1 cellular context compared by ENCODE assay signal in genomic region chr2:237064203-237065061, GRCh38.
TF ChIP-seq lines count a peak whose summit lies in the region.

No MANE protein-coding gene starts in this region.

TF ChIP-seq in K562, 482 proteins besides CTCF, POLR2A, EP300 and RAD21:
- TF ChIP-seq ZNF407 (IDR thresholded peaks at IDR 0.05; ENCODE audit: low read depth) (no peak), PTTG1 (tag; IDR thresholded peaks at IDR 0.05; ENCODE audit: low read depth) (no peak), ZBTB2 (IDR thresholded peaks at IDR 0.05) (no peak), SMC3 (conservative IDR thresholded peaks at IDR 0.05; ENCODE audit: insufficient read depth, low read depth, low read length) (no peak), PHB (CRISPR knock-in tag; IDR thresholded peaks at IDR 0.05) (no peak), CBX3 (IDR thresholded peaks at IDR 0.05; ENCODE audit: borderline replicate concordance in 1 of 2, low read length in 2 of 2) (no peak), USF2 (CRISPR knock-in tag; IDR thresholded peaks at IDR 0.05) (peak; percentile 52), KLF13 (tag; IDR thresholded peaks at IDR 0.05; ENCODE audit: borderline replicate concordance, low read depth) (no peak), ZNF134 (CRISPR knock-in tag; conservative IDR thresholded peaks at IDR 0.05) (no peak), USF1 (CRISPR knock-in tag; IDR thresholded peaks at IDR 0.05) (peak; percentile 51), RFX5 (IDR thresholded peaks at IDR 0.05; ENCODE audit: low read depth, low read length) (no peak)
